18 cellular contexts compared by ENCODE assay signal in the genomic region with DNA sequence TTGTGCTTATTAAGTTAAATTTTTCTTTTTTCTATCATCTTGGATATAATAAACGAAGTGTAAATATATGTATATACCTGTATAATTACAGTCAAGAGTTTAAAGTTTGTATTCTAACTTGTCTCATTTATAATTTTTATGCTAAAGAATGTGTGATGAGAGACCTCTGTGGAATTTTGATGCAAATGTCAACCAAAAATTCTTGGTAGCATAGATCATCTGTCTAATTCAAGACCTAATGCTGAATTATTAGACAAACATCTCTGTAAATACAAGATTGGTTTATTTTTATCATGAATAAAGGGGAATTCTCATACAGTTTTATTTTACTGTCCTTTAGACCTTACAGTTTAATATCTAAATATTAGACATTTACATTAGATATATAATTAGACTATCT.
"Had no signal": no experiment of that assay in that cellular context is flagged by ENCODE, and none has a peak within 500 bp of the region (broad histone marks: within the 10 kb centered on the region; RNA-seq: fewer than 3 reads in every experiment).

No MANE protein-coding gene starts in this region.

- H3K36me3 Mint-ChIP-seq: activated naive CD8-positive, alpha-beta T cell treated with anti-CD3 and anti-CD28 coated beads, Interleukin-2, amount 10 ng/mL, durations not matched to agents 7 days and 5 days; memory B cell; natural killer cell; T-cell had no signal

- H3K27ac ChIP-seq: left ventricle myocardium inferior, testis, WERI-Rb-1 had no signal

- H3K4me3 ChIP-seq: left ventricle myocardium inferior, testis had no signal

- H3K27me3 ChIP-seq: testis had no signal

- FAIRE-seq: islet of Langerhans had no signal

- H3K4me3 Mint-ChIP-seq: activated CD4-positive, alpha-beta memory T cell treated with anti-CD3 and anti-CD28 coated beads, Interleukin-2, amount 10 ng/mL, durations not matched to agents 7 days and 5 days; activated CD4-positive, alpha-beta T cell treated with anti-CD3 and anti-CD28 coated beads for 36 hours; activated naive CD8-positive, alpha-beta T cell treated with anti-CD3 and anti-CD28 coated beads, Interleukin-2, amount 10 ng/mL, durations not matched to agents 7 days and 5 days; activated T-cell treated with anti-CD3 and anti-CD28 coated beads, Interleukin-2, amount 50 U/mL, for 72 hours; central memory CD8-positive, alpha-beta T cell; endodermal cell; memory B cell; natural killer cell; stimulated activated naive CD8-positive, alpha-beta T cell treated with anti-CD3 and anti-CD28 coated beads, Interleukin-15, Interleukin-2, amounts not matched to agents 100 ng/mL and 50 ng/mL, for 24 hours; T-cell had no signal

- H3K36me3 ChIP-seq: left ventricle myocardium inferior, WERI-Rb-1 had no signal

- H3K27ac Mint-ChIP-seq: activated CD4-positive, alpha-beta memory T cell treated with anti-CD3 and anti-CD28 coated beads, Interleukin-2, amount 10 ng/mL, durations not matched to agents 7 days and 5 days; activated CD4-positive, alpha-beta T cell treated with anti-CD3 and anti-CD28 coated beads for 36 hours; activated naive CD8-positive, alpha-beta T cell treated with anti-CD3 and anti-CD28 coated beads, Interleukin-2, amount 10 ng/mL, durations not matched to agents 7 days and 5 days; activated T-cell treated with anti-CD3 and anti-CD28 coated beads, Interleukin-2, amount 50 U/mL, for 72 hours; endodermal cell; memory B cell; natural killer cell; stimulated activated naive CD8-positive, alpha-beta T cell treated with anti-CD3 and anti-CD28 coated beads, Interleukin-15, Interleukin-2, amounts not matched to agents 100 ng/mL and 50 ng/mL, for 24 hours; T-cell had no signal

- H3K4me1 ChIP-seq: left ventricle myocardium inferior, testis had no signal

- H3K4me1 Mint-ChIP-seq: activated CD4-positive, alpha-beta memory T cell treated with anti-CD3 and anti-CD28 coated beads, Interleukin-2, amount 10 ng/mL, durations not matched to agents 7 days and 5 days; activated CD4-positive, alpha-beta T cell treated with anti-CD3 and anti-CD28 coated beads for 36 hours; activated naive CD8-positive, alpha-beta T cell treated with anti-CD3 and anti-CD28 coated beads, Interleukin-2, amount 10 ng/mL, durations not matched to agents 7 days and 5 days; central memory CD8-positive, alpha-beta T cell; memory B cell; natural killer cell; T-cell had no signal

- H3K9me3 ChIP-seq: left ventricle myocardium inferior, testis had no signal

- H3K27me3 Mint-ChIP-seq: activated CD4-positive, alpha-beta memory T cell treated with anti-CD3 and anti-CD28 coated beads, Interleukin-2, amount 10 ng/mL, durations not matched to agents 7 days and 5 days; activated CD4-positive, alpha-beta T cell treated with anti-CD3 and anti-CD28 coated beads for 36 hours; activated naive CD8-positive, alpha-beta T cell treated with anti-CD3 and anti-CD28 coated beads, Interleukin-2, amount 10 ng/mL, durations not matched to agents 7 days and 5 days; central memory CD8-positive, alpha-beta T cell; memory B cell; stimulated activated naive CD8-positive, alpha-beta T cell treated with anti-CD3 and anti-CD28 coated beads, Interleukin-15, Interleukin-2, amounts not matched to agents 100 ng/mL and 50 ng/mL, for 24 hours; T-cell had no signal

- H3K9me3 Mint-ChIP-seq: endodermal cell had no signal

- DNase-seq: activated CD4-positive, alpha-beta memory T cell treated with anti-CD3 and anti-CD28 coated beads, Interleukin-2, amount 10 ng/mL, durations not matched to agents 7 days and 5 days; activated CD4-positive, alpha-beta T cell treated with anti-CD3 and anti-CD28 coated beads for 36 hours; activated gamma-delta T cell treated with Interleukin-2 at 50 U/mL for 16 hours; activated naive CD8-positive, alpha-beta T cell treated with anti-CD3 and anti-CD28 coated beads, Interleukin-2, amount 10 ng/mL, durations not matched to agents 7 days and 5 days; activated T-cell treated with anti-CD3 and anti-CD28 coated beads, Interleukin-2, amount 50 U/mL, for 72 hours; dermis blood vessel endothelial cell; head of caudate nucleus; left ventricle myocardium inferior; natural killer cell; stimulated activated CD4-positive, alpha-beta T cell treated with anti-CD3 and anti-CD28 coated beads, Interleukin-4, amount 100 ng/mL, for 24 hours; T-cell; testis; WERI-Rb-1 had no signal
